Comparison of ENCODE assay signal across 8 cellular contexts in genomic region chr9:98255064-98255577, GRCh38. TPM values are rescaled to one million over a fixed set of nuclear protein-coding genes. Genes with fewer than 3 reads are reported as not detected.
DNase-seq lines count a peak whose midpoint lies in the region; ATAC-seq and TF ChIP-seq lines count a peak whose summit lies in the region.

No MANE protein-coding gene starts in this region.

- H3K27me3 Mint-ChIP-seq in CD4-positive, alpha-beta T cell = no peaks in the 10 kb centered on the region
- no peaks in the 10 kb centered on the region for H3K27me3 Mint-ChIP-seq in activated naive CD8-positive, alpha-beta T cell

- TF ChIP-seq EP300 in sigmoid colon (IDR thresholded peaks at IDR 0.05) = no peak

- H3K4me1 Mint-ChIP-seq in CD4-positive, alpha-beta T cell (ENCODE audit: low read depth) = peaks cover 38% of the 10 kb centered on the region
- peaks cover 29% of the 10 kb centered on the region for H3K4me1 Mint-ChIP-seq in activated naive CD8-positive, alpha-beta T cell (ENCODE audit: low read depth)

- H3K27ac ChIP-seq in CD4-positive, alpha-beta T cell (ENCODE audit: low read depth, low read length) = peak overlapping the region; percentile 79
- H3K27ac ChIP-seq in right cardiac atrium (ENCODE audit: low read length) (no peak overlapping the region), sigmoid colon (peak overlapping the region; percentile 91 to 98 (median 95))

- WGBS in right cardiac atrium = 1% methylated on average over 35 of the region's 35 CpGs
- WGBS in sigmoid colon, 2 donors = 1% methylated on average over 35 of the region's 35 CpGs

- H3K9me3 ChIP-seq in CD4-positive, alpha-beta T cell (ENCODE audit: control insufficient read depth, low read length) = no peaks in the 10 kb centered on the region
- no peaks in the 10 kb centered on the region for H3K9me3 ChIP-seq in right cardiac atrium (ENCODE audit: control insufficient read depth, low read length)
- H3K9me3 ChIP-seq in sigmoid colon = no peaks in the 10 kb centered on the region

- no peaks in the 10 kb centered on the region for H3K9me3 Mint-ChIP-seq in CD4-positive, alpha-beta T cell
- H3K9me3 Mint-ChIP-seq in activated naive CD8-positive, alpha-beta T cell (ENCODE audit: low read depth) = no peaks in the 10 kb centered on the region

- no peak for TF ChIP-seq POLR2A in sigmoid colon (IDR thresholded peaks at IDR 0.05)

- peak overlapping the region; percentile 99 for H3K4me3 Mint-ChIP-seq in CD4-positive, alpha-beta T cell
- H3K4me3 Mint-ChIP-seq in activated naive CD8-positive, alpha-beta T cell = peak overlapping the region; percentile 99

- no peak for DNase-seq in CD4-positive, alpha-beta T cell
- DNase-seq in right cardiac atrium = peak in 1 of 3 donors; percentile 21
- DNase-seq in sigmoid colon = peak; percentile 67
- DNase-seq in AG20443 (ENCODE audit: low spot score) = no peak
- no peak for DNase-seq in NCI-H1694 treated with DMSO at 0.1 percent for 48 hours (lab: John Stamatoyannopoulos, UW)

- POLR2A ChIA-PET in CD4-positive, alpha-beta T cell (lab: Charles Lee) = interaction anchor here (0.7 to 3.9 kb wide), 31 partner anchors 9 to 1689 kb away, joined by 3 to 98 read pairs (median 7); partner anchors contain the start of genes ALG2, ANP32B, CORO2A and GALNT12

- peak; percentile 15 for ATAC-seq in CD4-positive, alpha-beta T cell (ENCODE audit: poor library complexity)
- ATAC-seq in GM19035 (IDR thresholded peaks at IDR 0.05; ENCODE audit: unreplicated experiment) (peak; percentile 30), HG03520 (IDR thresholded peaks at IDR 0.05; ENCODE audit: unreplicated experiment) (peak; percentile 17), right cardiac atrium (peak; percentile 2 to 33)

- intact Hi-C loops in CD4-positive, alpha-beta T cell (cut with DNase I, micrococcal nuclease) = loop anchor here (2.0 to 10.0 kb wide), 9 partner anchors 150 to 1403 kb away; partner anchors contain the start of genes NANS (in 2 of the 2), ANP32B (in 1 of the 2), TDRD7 (in 1 of the 2) and TRMO (in 1 of the 2)
- intact Hi-C loops in right cardiac atrium (cut with DNase I) = loop anchor here in 3 of 4 donors (5.0 to 10.0 kb wide), 3 partner anchors 180 to 333 kb away; partner anchors contain the start of gene TRMO (in 2 of the 3)
- intact Hi-C loops in sigmoid colon (cut with DNase I) = loop anchor here (1.0 to 5.0 kb wide), 3 partner anchors 199 to 332 kb away; partner anchors contain the start of genes ANP32B, NANS and TRMO

- CTCF ChIA-PET in CD4-positive, alpha-beta T cell (lab: Charles Lee) = interaction anchor here (0.8 to 2.0 kb wide), 10 partner anchors 9 to 333 kb away, joined by 3 to 14 read pairs (median 4); partner anchors contain the start of gene TRMO

- no peak for TF ChIP-seq CTCF in CD4-positive, alpha-beta T cell (IDR thresholded peaks at IDR 0.05)
- no peak for TF ChIP-seq CTCF in sigmoid colon (IDR thresholded peaks at IDR 0.05)

- H3K4me1 ChIP-seq in right cardiac atrium (ENCODE audit: control insufficient read depth, insufficient read depth, low read length) (peaks cover 3% of the 10 kb centered on the region), sigmoid colon (peaks cover 0 to 23% (median 18%) of the 10 kb centered on the region in 4 donors)

- no peaks in the 10 kb centered on the region for H3K27me3 ChIP-seq in CD4-positive, alpha-beta T cell (ENCODE audit: control insufficient read depth, insufficient read depth, low read length)
- H3K27me3 ChIP-seq in right cardiac atrium (ENCODE audit: control insufficient read depth, insufficient read depth) (no peaks in the 10 kb centered on the region), sigmoid colon (no peaks in the 10 kb centered on the region)

- H3K4me3 ChIP-seq in right cardiac atrium (ENCODE audit: low read length) (peak overlapping the region; percentile 77), sigmoid colon (peak overlapping the region; percentile 52 to 95 (median 89))

- H3K36me3 Mint-ChIP-seq in CD4-positive, alpha-beta T cell (ENCODE audit: low read depth) = peaks cover 19% of the 10 kb centered on the region
- H3K36me3 Mint-ChIP-seq in activated naive CD8-positive, alpha-beta T cell = no peaks in the 10 kb centered on the region

- H3K36me3 ChIP-seq in sigmoid colon = no peaks in the 10 kb centered on the region

- peak overlapping the region; percentile 92 for H3K27ac Mint-ChIP-seq in CD4-positive, alpha-beta T cell
- peak overlapping the region; percentile 28 for H3K27ac Mint-ChIP-seq in activated naive CD8-positive, alpha-beta T cell

RNA-seq across cellular contexts. Expression of gene TBC1D2, which starts 0.3 kb away (rescaled TPM):
- 1 to 10 TPM; 2.9 to 4.0 TPM for total RNA-seq in CD4-positive, alpha-beta T cell
- total RNA-seq in right cardiac atrium (1 to 10 TPM; 2.5 to 3.5 (median 3.2) TPM), sigmoid colon (10 to 100 TPM in 1 of 4 donors, 1 to 10 TPM in 3; 4.8 to 13.8 (median 5.3) TPM)
- polyA plus RNA-seq in right cardiac atrium (1.6 TPM), sigmoid colon (10 to 100 TPM; 13.3 to 23.8 (median 15.0) TPM)
